8 cellular contexts compared by ENCODE assay signal in genomic region chr20:39049684-39050554, GRCh38.
DNase-seq lines count a peak whose midpoint lies in the region; ATAC-seq and TF ChIP-seq lines count a peak whose summit lies in the region.

No MANE protein-coding gene starts in this region.

- peak overlapping the region; percentile 87 for H3K4me3 ChIP-seq in HUES6 (ENCODE audit: low read depth, low read length)
- peak overlapping the region; percentile 92 for H3K4me3 ChIP-seq in fibroblast of the aortic adventitia (ENCODE audit: low read depth, low read length)

- peak overlapping the region; percentile 89 for H3K4me3 Mint-ChIP-seq in activated T-helper 17 cell treated with anti-CD3 and anti-CD28 coated beads, Interleukin-2, amount 50 U/mL, for 72 hours
- peak overlapping the region; percentile 79 to 92 (median 86) for H3K4me3 Mint-ChIP-seq in nephron
- peak overlapping the region; percentile 78 for H3K4me3 Mint-ChIP-seq in stimulated activated naive CD8-positive, alpha-beta T cell treated with anti-CD3 and anti-CD28 coated beads, Interleukin-15, Interleukin-2, amounts not matched to agents 100 ng/mL and 50 ng/mL, for 24 hours

- DNase-seq in Caki2 (ENCODE audit: low read depth) (peak; percentile 77), RKO (ENCODE audit: low spot score) (peak; percentile 78), fibroblast of the aortic adventitia (ENCODE audit: low read depth) (peak; percentile 65)

- peak overlapping the region; percentile 69 for H3K9ac ChIP-seq in HUES6 (ENCODE audit: low read length)

- in situ Hi-C loops in Caki2 (cut with HindIII; ENCODE audit: low pct_unique_long_range_greater_than_20kb, low sequenced_read_pairs) = no loop called here

- H3K27me3 ChIP-seq in HUES6 (ENCODE audit: control insufficient read depth, insufficient read depth, low read length) = peaks cover 10% of the 10 kb centered on the region

- TF ChIP-seq CTCF in fibroblast of the aortic adventitia (IDR thresholded peaks at IDR 0.05; ENCODE audit: insufficient read depth, low read length) = peak; percentile 83
- peak; percentile 98 to 99 (median 99) for TF ChIP-seq CTCF in nephron (IDR thresholded peaks at IDR 0.05; ENCODE audit: unreplicated experiment in 3 of 3)

- no peaks in the 10 kb centered on the region for H3K27me3 Mint-ChIP-seq in activated T-helper 17 cell treated with anti-CD3 and anti-CD28 coated beads, Interleukin-2, amount 50 U/mL, for 72 hours
- H3K27me3 Mint-ChIP-seq in nephron (ENCODE audit: low read depth) = peaks cover 18% of the 10 kb centered on the region
- no peaks in the 10 kb centered on the region for H3K27me3 Mint-ChIP-seq in stimulated activated naive CD8-positive, alpha-beta T cell treated with anti-CD3 and anti-CD28 coated beads, Interleukin-15, Interleukin-2, amounts not matched to agents 100 ng/mL and 50 ng/mL, for 24 hours

- H3K4me1 ChIP-seq in HUES6 (ENCODE audit: control insufficient read depth, insufficient read depth, low read length) = peaks cover 6% of the 10 kb centered on the region; the same call in 1 of the 2 replicates

- H3K36me3 ChIP-seq in HUES6 (ENCODE audit: control insufficient read depth, insufficient read depth, low read length) = no peaks in the 10 kb centered on the region

- no peak overlapping the region for H3K27ac ChIP-seq in HUES6 (ENCODE audit: low read depth, low read length)

- H3K9me3 Mint-ChIP-seq in activated T-helper 17 cell treated with anti-CD3 and anti-CD28 coated beads, Interleukin-2, amount 50 U/mL, for 72 hours = no peaks in the 10 kb centered on the region
- H3K9me3 Mint-ChIP-seq in nephron = no peaks in the 10 kb centered on the region
- no peaks in the 10 kb centered on the region for H3K9me3 Mint-ChIP-seq in stimulated activated naive CD8-positive, alpha-beta T cell treated with anti-CD3 and anti-CD28 coated beads, Interleukin-15, Interleukin-2, amounts not matched to agents 100 ng/mL and 50 ng/mL, for 24 hours

- H3K9me3 ChIP-seq in HUES6 (ENCODE audit: control insufficient read depth, insufficient read depth, low read depth, low read length) = no peaks in the 10 kb centered on the region

- H3K4me1 Mint-ChIP-seq in activated T-helper 17 cell treated with anti-CD3 and anti-CD28 coated beads, Interleukin-2, amount 50 U/mL, for 72 hours = no peaks in the 10 kb centered on the region
- H3K4me1 Mint-ChIP-seq in nephron = peaks cover 5% of the 10 kb centered on the region
- H3K4me1 Mint-ChIP-seq in stimulated activated naive CD8-positive, alpha-beta T cell treated with anti-CD3 and anti-CD28 coated beads, Interleukin-15, Interleukin-2, amounts not matched to agents 100 ng/mL and 50 ng/mL, for 24 hours (ENCODE audit: low read depth) = peaks cover 7% of the 10 kb centered on the region

- H3K36me3 Mint-ChIP-seq in activated T-helper 17 cell treated with anti-CD3 and anti-CD28 coated beads, Interleukin-2, amount 50 U/mL, for 72 hours (ENCODE audit: low read depth) = no peaks in the 10 kb centered on the region
- H3K36me3 Mint-ChIP-seq in nephron (ENCODE audit: low read depth) = no peaks in the 10 kb centered on the region
- no peaks in the 10 kb centered on the region for H3K36me3 Mint-ChIP-seq in stimulated activated naive CD8-positive, alpha-beta T cell treated with anti-CD3 and anti-CD28 coated beads, Interleukin-15, Interleukin-2, amounts not matched to agents 100 ng/mL and 50 ng/mL, for 24 hours (ENCODE audit: low read depth)

- ATAC-seq in GM19468 (IDR thresholded peaks at IDR 0.05; ENCODE audit: extremely low read depth, unreplicated experiment) = peak; percentile 56
- peak; percentile 92 for ATAC-seq in activated T-helper 17 cell treated with anti-CD3 and anti-CD28 coated beads, Interleukin-2, amount 50 U/mL, for 72 hours (replicated peaks)

- H3K27ac Mint-ChIP-seq in activated T-helper 17 cell treated with anti-CD3 and anti-CD28 coated beads, Interleukin-2, amount 50 U/mL, for 72 hours = peak overlapping the region; percentile 93
- H3K27ac Mint-ChIP-seq in nephron = peak overlapping the region in 2 of 3 experiments; percentile 31 to 54
- peak overlapping the region; percentile 80 for H3K27ac Mint-ChIP-seq in stimulated activated naive CD8-positive, alpha-beta T cell treated with anti-CD3 and anti-CD28 coated beads, Interleukin-15, Interleukin-2, amounts not matched to agents 100 ng/mL and 50 ng/mL, for 24 hours

Comparison
In these comparisons a context has a peak if more than half of its experiments do, and no peak if none do; other contexts are left out.
1. H3K27ac Mint-ChIP-seq: peak in every context shown above with its lines; median percentile 93 in activated T-helper 17 cell treated with anti-CD3 and anti-CD28 coated beads, Interleukin-2, amount 50 U/mL, for 72 hours; 80 in stimulated activated naive CD8-positive, alpha-beta T cell treated with anti-CD3 and anti-CD28 coated beads, Interleukin-15, Interleukin-2, amounts not matched to agents 100 ng/mL and 50 ng/mL, for 24 hours; 42 in nephron.